ENCODE assay signal across 14 cellular contexts in genomic region chr16:49766280-49766679, GRCh38.
"Had no signal": no experiment of that assay in that cellular context is flagged by ENCODE, and none has a peak within 500 bp of the region (broad histone marks: within the 10 kb centered on the region; RNA-seq: fewer than 3 reads in every experiment).

No MANE protein-coding gene starts in this region.

- H3K4me1 Mint-ChIP-seq: natural killer cell had no signal

- H3K27ac ChIP-seq: lower lobe of right lung, thoracic aorta had no signal

- H3K9me3 ChIP-seq: lower lobe of right lung, mucosa of descending colon, thoracic aorta had no signal

- H3K36me3 ChIP-seq: lower lobe of right lung, thoracic aorta had no signal

- DNase-seq: activated CD4-positive, alpha-beta T cell treated with anti-CD3 and anti-CD28 coated beads, Interleukin-2, amount 50 U/mL, for 4 hours; activated CD4-positive, CD25-positive, alpha-beta regulatory T cell treated with anti-CD3 and anti-CD28 coated beads, Interleukin-2, amount 50 U/mL, for 72 hours; activated gamma-delta T cell; activated T-cell treated with anti-CD3 and anti-CD28 coated beads, Interleukin-2, amount 50 U/mL, for 1 hour; amygdala; kidney; lower lobe of right lung; mucosa of descending colon; natural killer cell; stimulated activated CD4-positive, alpha-beta T cell treated with anti-CD3 and anti-CD28 coated beads, Interleukin-15, amount 100 ng/mL, for 24 hours; stimulated activated CD4-positive, alpha-beta T cell treated with anti-CD3 and anti-CD28 coated beads, Interleukin-4, amount 100 ng/mL, for 24 hours had no signal

- H3K9me3 Mint-ChIP-seq: natural killer cell; stimulated activated naive CD8-positive, alpha-beta T cell treated with anti-CD3 and anti-CD28 coated beads, Interleukin-15, Interleukin-2, amounts not matched to agents 100 ng/mL and 50 ng/mL, for 24 hours had no signal

- H3K36me3 Mint-ChIP-seq: activated naive CD8-positive, alpha-beta T cell; natural killer cell had no signal

- H3K27ac Mint-ChIP-seq: activated naive CD8-positive, alpha-beta T cell; natural killer cell; stimulated activated naive CD8-positive, alpha-beta T cell treated with anti-CD3 and anti-CD28 coated beads, Interleukin-15, Interleukin-2, amounts not matched to agents 100 ng/mL and 50 ng/mL, for 24 hours had no signal

- ATAC-seq: lower lobe of right lung, mucosa of descending colon, natural killer cell had no signal

- H3K4me3 ChIP-seq: lower lobe of right lung, mucosa of descending colon, thoracic aorta had no signal

- H3K27me3 Mint-ChIP-seq: activated naive CD8-positive, alpha-beta T cell; stimulated activated naive CD8-positive, alpha-beta T cell treated with anti-CD3 and anti-CD28 coated beads, Interleukin-15, Interleukin-2, amounts not matched to agents 100 ng/mL and 50 ng/mL, for 24 hours had no signal

- H3K4me3 Mint-ChIP-seq: activated naive CD8-positive, alpha-beta T cell; natural killer cell; stimulated activated naive CD8-positive, alpha-beta T cell treated with anti-CD3 and anti-CD28 coated beads, Interleukin-15, Interleukin-2, amounts not matched to agents 100 ng/mL and 50 ng/mL, for 24 hours had no signal
